Comparison of ENCODE assay signal across 21 cellular contexts in the genomic region with DNA sequence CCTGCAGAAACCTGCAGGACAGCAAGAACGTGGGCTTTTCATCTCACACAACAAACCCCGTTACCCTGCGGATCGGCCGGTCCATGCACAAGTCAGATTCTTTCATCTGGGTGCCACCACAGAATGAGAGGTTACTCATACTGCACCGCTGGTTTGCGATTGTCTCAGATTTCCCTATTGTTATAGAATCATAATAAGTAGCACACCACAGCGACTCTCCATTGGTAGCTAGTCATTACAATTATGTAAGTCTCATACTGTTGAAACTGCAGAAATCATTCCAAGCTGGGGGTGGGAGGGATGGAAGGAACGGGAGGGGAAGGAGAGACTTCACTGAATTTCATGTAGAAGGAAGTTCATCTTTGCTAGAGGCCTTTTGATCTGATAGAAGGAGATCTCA.
A peak's percentile ranks its signal among the peaks of the same experiment; 100 is the strongest.
DNase-seq lines count a peak whose midpoint lies in the region; ATAC-seq, FAIRE-seq and TF ChIP-seq lines count a peak whose summit lies in the region.
"Had no signal": no experiment of that assay in that cellular context is flagged by ENCODE, and none has a peak within 500 bp of the region (broad histone marks: within the 10 kb centered on the region; RNA-seq: fewer than 3 reads in every experiment).

No MANE protein-coding gene starts in this region.

- H2BK15ac ChIP-seq in mesendoderm (replicated peaks; ENCODE audit: low read depth): no peak overlapping the region

- H3K23ac ChIP-seq in mesendoderm (ENCODE audit: low read length): no peak overlapping the region

- peaks cover 12% of the 10 kb centered on the region for H3K9me3 ChIP-seq in WERI-Rb-1 (ENCODE audit: severe bottlenecking)

- no peak overlapping the region for H3K4ac ChIP-seq in mesendoderm (ENCODE audit: low read depth, low read length)

- no peak for FAIRE-seq in H54 (lab: Jason Lieb, UNC)
- FAIRE-seq: GM12878, GM18507, H1 had no signal

- H3K27me3 ChIP-seq in WERI-Rb-1 (ENCODE audit: insufficient read depth, low read depth, severe bottlenecking) (no peaks in the 10 kb centered on the region), mesendoderm (ENCODE audit: insufficient read depth, low read length, poor library complexity) (no peaks in the 10 kb centered on the region)

- no peak overlapping the region for H3K4me2 ChIP-seq in mesendoderm (ENCODE audit: low read length)

- DNase-seq in AG09309 (ENCODE audit: low read depth) (peak; percentile 41), AG10803 (ENCODE audit: low read depth) (peak; percentile 51), NCI-H2107 treated with DMSO at 0.1 percent for 48 hours (lab: John Stamatoyannopoulos, UW; ENCODE audit: unreplicated experiment) (peak; percentile 87), astrocyte of the hippocampus (ENCODE audit: low read depth, low spot score) (peak; percentile 47), H54 (ENCODE audit: insufficient read length, low spot score) (no peak), WERI-Rb-1 (no peak), mesendoderm (no peak)
- DNase-seq: C1 segment of cervical spinal cord, DND-41, GDM1, KBM-7, NCI-H1436 treated with DMSO at 0.1 percent for 48 hours, NCI-H2171, NCI-H446 treated with DMSO at 0.1 percent for 48 hours, NCI-H82 had no signal

- no CpG with 5 or more reads among the region's 9 CpGs for WGBS in mesendoderm (ENCODE audit: extremely low coverage, insufficient coverage, low lambda C conversion rate)

- no peak overlapping the region for H3K18ac ChIP-seq in mesendoderm (ENCODE audit: low read length)

- H3K27ac ChIP-seq in WERI-Rb-1: no peak overlapping the region
- no peak overlapping the region for H3K27ac ChIP-seq in mesendoderm (ENCODE audit: low read depth, low read length)
- H3K27ac ChIP-seq: SK-N-MC had no signal

- H3K4me1 ChIP-seq in mesendoderm (ENCODE audit: control insufficient read depth, low read depth, low read length): peaks cover 2% of the 10 kb centered on the region

- ATAC-seq in GM21447 (IDR thresholded peaks at IDR 0.05; ENCODE audit: unreplicated experiment): no peak
- ATAC-seq: GM12878, Panc1 had no signal

- H3K4me3 ChIP-seq in AG09309 (ENCODE audit: control insufficient read depth, low read depth, low read length) (no peak overlapping the region), AG10803 (ENCODE audit: low read length) (no peak overlapping the region), WERI-Rb-1 (ENCODE audit: low read depth, low read length) (no peak overlapping the region), mesendoderm (ENCODE audit: low read length) (no peak overlapping the region)
- H3K4me3 ChIP-seq: GM12878, SK-N-MC had no signal

- H3K79me1 ChIP-seq in mesendoderm (ENCODE audit: low read length): no peaks in the 10 kb centered on the region

- H2AK5ac ChIP-seq in mesendoderm (ENCODE audit: low read length): no peak overlapping the region

- TF ChIP-seq POLR2A in H54 (IDR thresholded peaks at IDR 0.05; ENCODE audit: low read depth, low read length): no peak

- H2BK5ac ChIP-seq in mesendoderm (ENCODE audit: low read length): no peak overlapping the region

- no peak overlapping the region for H3K56ac ChIP-seq in mesendoderm (ENCODE audit: low read length)

- no peak overlapping the region for H4K5ac ChIP-seq in mesendoderm (ENCODE audit: low read length)

- H3K36me3 ChIP-seq in WERI-Rb-1 (no peaks in the 10 kb centered on the region), mesendoderm (ENCODE audit: control insufficient read depth, insufficient read depth, low read length) (no peaks in the 10 kb centered on the region)

- TF ChIP-seq CTCF in AG09309 (IDR thresholded peaks at IDR 0.05; ENCODE audit: control insufficient read depth, insufficient read depth, low read depth, low read length, missing control alignments) (no peak), AG10803 (conservative IDR thresholded peaks at IDR 0.05; ENCODE audit: low read length) (no peak), WERI-Rb-1 (IDR thresholded peaks at IDR 0.05; ENCODE audit: low read depth, low read length) (no peak)

- no peak overlapping the region for H4K8ac ChIP-seq in mesendoderm (ENCODE audit: low read depth, low read length)

- H3K9ac ChIP-seq in mesendoderm (ENCODE audit: low read length): no peak overlapping the region

- no peak overlapping the region for H2BK120ac ChIP-seq in mesendoderm (ENCODE audit: low read depth, low read length)

- H3K79me2 ChIP-seq in mesendoderm (ENCODE audit: control insufficient read depth, insufficient read depth, low read length): no peaks in the 10 kb centered on the region

Comparison
In these comparisons a context has a peak if more than half of its experiments do, and no peak if none do; other contexts are left out.
1. DNase-seq: peak in AG09309 (single experiment), AG10803 (single experiment), NCI-H2107 treated with DMSO at 0.1 percent for 48 hours (single experiment) and astrocyte of the hippocampus (single experiment); none in H54 (single experiment), WERI-Rb-1 (single experiment) and mesendoderm (single experiment).